28 cellular contexts compared by ENCODE assay signal in genomic region chr7:147081117-147081516, GRCh38.
"Had no signal": no experiment of that assay in that cellular context is flagged by ENCODE, and none has a peak within 500 bp of the region (broad histone marks: within the 10 kb centered on the region; RNA-seq: fewer than 3 reads in every experiment).

No MANE protein-coding gene starts in this region.

- DNase-seq: activated CD4-positive, alpha-beta T cell treated with anti-CD3 and anti-CD28 coated beads for 4 hours; activated CD4-positive, alpha-beta T cell treated with anti-CD3 and anti-CD28 coated beads, Interleukin-2, amount 50 U/mL, for 4 hours; activated naive CD4-positive, alpha-beta T cell; activated T-cell treated with anti-CD3 and anti-CD28 coated beads for 4 hours; activated T-cell treated with anti-CD3 and anti-CD28 coated beads, Interleukin-2, amount 50 U/mL, for 72 hours; colonic mucosa; effector CD8-positive, alpha-beta T cell; left cardiac atrium; mammary epithelial cell; posterior cingulate gyrus; sigmoid colon; stimulated activated CD4-positive, alpha-beta T cell treated with anti-CD3 and anti-CD28 coated beads, Interleukin-1b, Interleukin-23, amount 100 ng/mL, for 48 hours; stimulated activated CD4-positive, alpha-beta T cell treated with anti-CD3 and anti-CD28 coated beads, Interleukin-4, amount 100 ng/mL, for 4 hours; stimulated activated CD8-positive, alpha-beta memory T cell treated with anti-CD3 and anti-CD28 coated beads, Interleukin-4, amount 100 ng/mL, for 48 hours; stimulated activated naive CD8-positive, alpha-beta T cell treated with anti-CD3 and anti-CD28 coated beads, Interleukin-15, amount 100 ng/mL, for 72 hours; T-helper 1 cell; tibial artery; upper lobe of right lung had no signal

- H3K27me3 ChIP-seq: colonic mucosa, gastroesophageal sphincter, hepatocyte, sigmoid colon, suprapubic skin, tibial artery, upper lobe of right lung had no signal

- H2AFZ ChIP-seq: hepatocyte had no signal

- H3K9me3 ChIP-seq: colonic mucosa, gastroesophageal sphincter, sigmoid colon, suprapubic skin, tibial artery, upper lobe of right lung had no signal

- H3K79me2 ChIP-seq: hepatocyte had no signal

- H3K4me2 ChIP-seq: hepatocyte, smooth muscle cell had no signal

- H3K27me3 Mint-ChIP-seq: central memory CD8-positive, alpha-beta T cell; stimulated activated memory B cell treated with anti-CD40 and anti-IgM and Interleukin-4, amounts not matched to agents 10 μg/mL and 1 μg/mL and 100 μg/mL, for 72 hours; stimulated activated naive CD8-positive, alpha-beta T cell treated with anti-CD3 and anti-CD28 coated beads, Interleukin-15, amount 100 ng/mL, for 72 hours had no signal

- H3K4me1 ChIP-seq: colonic mucosa, gastroesophageal sphincter, sigmoid colon, suprapubic skin, tibial artery, upper lobe of right lung had no signal

- H3K36me3 Mint-ChIP-seq: activated naive CD4-positive, alpha-beta T cell treated with anti-CD3 and anti-CD28 coated beads, Interleukin-2, amount 50 U/mL, for 72 hours; stimulated activated memory B cell treated with anti-CD40 and anti-IgM and Interleukin-4, amounts not matched to agents 10 μg/mL and 1 μg/mL and 100 μg/mL, for 72 hours had no signal

- H3K36me3 ChIP-seq: colonic mucosa, gastroesophageal sphincter, sigmoid colon, suprapubic skin, tibial artery, upper lobe of right lung had no signal

- H3K9me3 Mint-ChIP-seq: nephron; stimulated activated memory B cell treated with anti-CD40 and anti-IgM and Interleukin-4, amounts not matched to agents 10 μg/mL and 1 μg/mL and 100 μg/mL, for 72 hours; stimulated activated naive CD8-positive, alpha-beta T cell treated with anti-CD3 and anti-CD28 coated beads, Interleukin-15, amount 100 ng/mL, for 72 hours had no signal

- H3K4me3 ChIP-seq: colonic mucosa, gastroesophageal sphincter, hepatocyte, sigmoid colon, smooth muscle cell, suprapubic skin, tibial artery, upper lobe of right lung had no signal

- H3K27ac Mint-ChIP-seq: activated naive CD4-positive, alpha-beta T cell treated with anti-CD3 and anti-CD28 coated beads, Interleukin-2, amount 50 U/mL, for 72 hours; activated T-cell treated with anti-CD3 and anti-CD28 coated beads, Interleukin-2, amount 50 U/mL, for 72 hours; nephron; stimulated activated memory B cell treated with anti-CD40 and anti-IgM and Interleukin-4, amounts not matched to agents 10 μg/mL and 1 μg/mL and 100 μg/mL, for 72 hours; stimulated activated naive CD8-positive, alpha-beta T cell treated with anti-CD3 and anti-CD28 coated beads, Interleukin-15, amount 100 ng/mL, for 72 hours; T-helper 2 cell treated with Interferon-gamma antibody and Interleukin-4, amounts not matched to agents 5 μg/mL and 100 μg/mL, for 36 hours had no signal

- H3K27ac ChIP-seq: colonic mucosa, gastroesophageal sphincter, hepatocyte, sigmoid colon, suprapubic skin, tibial artery, upper lobe of right lung, VCaP had no signal

- H3K4me3 Mint-ChIP-seq: activated T-cell treated with anti-CD3 and anti-CD28 coated beads, Interleukin-2, amount 50 U/mL, for 72 hours; central memory CD8-positive, alpha-beta T cell; nephron; stimulated activated memory B cell treated with anti-CD40 and anti-IgM and Interleukin-4, amounts not matched to agents 10 μg/mL and 1 μg/mL and 100 μg/mL, for 72 hours; stimulated activated naive CD8-positive, alpha-beta T cell treated with anti-CD3 and anti-CD28 coated beads, Interleukin-15, amount 100 ng/mL, for 72 hours; T-helper 2 cell treated with Interferon-gamma antibody and Interleukin-4, amounts not matched to agents 5 μg/mL and 100 μg/mL, for 36 hours had no signal

- H3K4me1 Mint-ChIP-seq: central memory CD8-positive, alpha-beta T cell; nephron; stimulated activated memory B cell treated with anti-CD40 and anti-IgM and Interleukin-4, amounts not matched to agents 10 μg/mL and 1 μg/mL and 100 μg/mL, for 72 hours; stimulated activated naive CD8-positive, alpha-beta T cell treated with anti-CD3 and anti-CD28 coated beads, Interleukin-15, amount 100 ng/mL, for 72 hours had no signal
